ENCODE assay signal across 15 cellular contexts in genomic region chr6:3759656-3760245, GRCh38. TPM values are rescaled to one million over a fixed set of nuclear protein-coding genes. Genes with fewer than 3 reads are reported as not detected.
A peak's percentile ranks its signal among the peaks of the same experiment; 100 is the strongest.
DNase-seq lines count a peak whose midpoint lies in the region; ATAC-seq and TF ChIP-seq lines count a peak whose summit lies in the region.
"Had no signal": no experiment of that assay in that cellular context is flagged by ENCODE, and none has a peak within 500 bp of the region (broad histone marks: within the 10 kb centered on the region; RNA-seq: fewer than 3 reads in every experiment).

No MANE protein-coding gene starts in this region.

- H3K36me3 ChIP-seq in IMR-90 (ENCODE audit: control insufficient read depth, insufficient read depth, low read length) (no peaks in the 10 kb centered on the region), aorta (ENCODE audit: control insufficient read depth in 1 of 2, insufficient read depth in 2 of 2, low read length in 1 of 2) (no peaks in the 10 kb centered on the region), prostate gland (no peaks in the 10 kb centered on the region)
- H3K36me3 ChIP-seq: right atrium auricular region, WERI-Rb-1 had no signal

- H3K4me2 ChIP-seq in IMR-90 (ENCODE audit: low read depth, low read length): peak overlapping the region; percentile 73

- H4K5ac ChIP-seq in IMR-90 (ENCODE audit: low read depth, low read length): peak overlapping the region; percentile 55; the same call in 1 of the 2 replicates

- H2BK5ac ChIP-seq in IMR-90 (ENCODE audit: low read depth, low read length, poor library complexity, severe bottlenecking): peak overlapping the region; percentile 88

- no CpG with 5 or more reads among the region's 5 CpGs for WGBS in IMR-90 (ENCODE audit: extremely low coverage in 2 of 2, insufficient read length in 1 of 2), 2 experiments
- 17 to 20% methylated on average over 5 of the region's 5 CpGs for WGBS in aorta, 2 donors
- WGBS in prostate gland: 69% methylated on average over 5 of the region's 5 CpGs

- no peaks in the 10 kb centered on the region for H3K9me3 ChIP-seq in IMR-90 (ENCODE audit: control insufficient read depth, insufficient read depth, low read length)
- no peaks in the 10 kb centered on the region for H3K9me3 ChIP-seq in aorta (ENCODE audit: control insufficient read depth, low read length)
- H3K9me3 ChIP-seq in prostate gland: no peaks in the 10 kb centered on the region
- H3K9me3 ChIP-seq: right atrium auricular region had no signal

- no peak for TF ChIP-seq CTCF in IMR-90 (conservative IDR thresholded peaks at IDR 0.05; ENCODE audit: low read depth, low read length)
- TF ChIP-seq CTCF in coronary artery (IDR thresholded peaks at IDR 0.05): no peak
- no peak for TF ChIP-seq CTCF in prostate gland (IDR thresholded peaks at IDR 0.05)

- H2BK20ac ChIP-seq in IMR-90 (ENCODE audit: low read depth, low read length): peak overlapping the region; percentile 64

- 0 out of 2 replicates have a peak overlapping the region, but pooled peaks have one; percentile 48 for H2AK5ac ChIP-seq in IMR-90 (ENCODE audit: low read depth, low read length)

- no peak overlapping the region; the same call in 1 of the 3 replicates for H2BK15ac ChIP-seq in IMR-90 (ENCODE audit: low read depth, low read length)

- peak overlapping the region; percentile 66 for H2BK120ac ChIP-seq in IMR-90 (ENCODE audit: low read depth, low read length)

- no peak overlapping the region for H2AK9ac ChIP-seq in IMR-90 (replicated peaks; ENCODE audit: low read depth, low read length, poor library complexity)

- peaks cover 6% of the 10 kb centered on the region for H3K9me1 ChIP-seq in IMR-90 (ENCODE audit: insufficient read depth, low read length)

- H3K79me1 ChIP-seq in IMR-90 (ENCODE audit: low read depth in 1 of 2, low read length in 2 of 2): no peaks in the 10 kb centered on the region

- H3K56ac ChIP-seq in IMR-90 (ENCODE audit: extremely low read depth, insufficient read depth, low read length): peak overlapping the region; percentile 41; the same call in 1 of the 2 replicates

- POLR2A ChIA-PET in IMR-90 (lab: Charles Lee; ENCODE audit: unreplicated experiment): interaction anchor here (0.6 kb wide), 1 partner anchor 258 kb away, joined by 3 read pairs; no protein-coding TSS in a partner anchor

- H3K4me3 ChIP-seq in IMR-90 (ENCODE audit: insufficient read depth, low read depth, low read length) (no peak overlapping the region), coronary artery (no peak overlapping the region), aorta (ENCODE audit: low read length in 2 of 2) (no peak overlapping the region), prostate gland (no peak overlapping the region)
- H3K4me3 ChIP-seq: dorsolateral prefrontal cortex, right atrium auricular region, SK-N-MC had no signal

- H3K27me3 ChIP-seq in IMR-90 (ENCODE audit: control insufficient read depth, insufficient read depth, low read length) (no peaks in the 10 kb centered on the region), aorta (ENCODE audit: control insufficient read depth in 1 of 2, insufficient read depth in 2 of 2, low read length in 1 of 2) (no peaks in the 10 kb centered on the region), prostate gland (replicated peaks; ENCODE audit: insufficient read depth) (no peaks in the 10 kb centered on the region)
- H3K27me3 ChIP-seq: dorsolateral prefrontal cortex, right atrium auricular region had no signal

- CTCF ChIA-PET in IMR-90 (lab: Yijun Ruan, JAX): interaction anchor here (0.6 to 1.0 kb wide), 2 partner anchors 128 to 317 kb away, joined by 3 read pairs; no protein-coding TSS in a partner anchor

- H3K4ac ChIP-seq in IMR-90 (ENCODE audit: low read depth, low read length): peak overlapping the region; percentile 52; the same call in 1 of the 2 replicates

- 0 out of 2 replicates have a peak overlapping the region, but pooled peaks have one; percentile 31 for H3K23ac ChIP-seq in IMR-90 (ENCODE audit: low read depth, low read length)

- peaks cover 8% of the 10 kb centered on the region for H3K4me1 ChIP-seq in IMR-90 (ENCODE audit: control insufficient read depth, insufficient read depth, low read length)
- peaks cover 8% of the 10 kb centered on the region in 2 donors for H3K4me1 ChIP-seq in aorta (ENCODE audit: control insufficient read depth in 1 of 2, insufficient read depth in 2 of 2, low read length in 2 of 2)
- H3K4me1 ChIP-seq in prostate gland (replicated peaks): no peaks in the 10 kb centered on the region
- H3K4me1 ChIP-seq: right atrium auricular region had no signal

- H4K8ac ChIP-seq in IMR-90 (ENCODE audit: low read depth in 2 of 2, low read length in 2 of 2): peak overlapping the region in 1 of 2 experiments; percentile 49; a peak in 2 of 4 replicates

- intact Hi-C loops in IMR-90 (cut with micrococcal nuclease): no loop called here
- intact Hi-C loops in aorta (cut with DNase I): loop anchor here in 1 of 2 donors (5.0 kb wide), 1 partner anchor 38 kb away; no protein-coding TSS in a partner anchor
- intact Hi-C loops in prostate gland (cut with DNase I): no loop called here

- peak overlapping the region; percentile 49; the same call in 1 of the 2 replicates for H3K9ac ChIP-seq in IMR-90 (ENCODE audit: low read depth, low read length)

- 0 out of 2 replicates have a peak overlapping the region, but pooled peaks have one; percentile 30 for H4K91ac ChIP-seq in IMR-90 (ENCODE audit: insufficient read depth, low read depth, low read length)

- BruUV-seq in IMR-90 (replicated peaks; lab: Mats Ljungman, UMichigan): no TSS peak

- TF ChIP-seq POLR2A in IMR-90 (IDR thresholded peaks at IDR 0.05; ENCODE audit: low read depth, low read length) (no peak), prostate gland (IDR thresholded peaks at IDR 0.05) (no peak)

- no peak for TF ChIP-seq RAD21 in IMR-90 (IDR thresholded peaks at IDR 0.05; ENCODE audit: low read length)

- H4K20me1 ChIP-seq in IMR-90 (ENCODE audit: insufficient read depth, low read length): no peaks in the 10 kb centered on the region

- peak overlapping the region; percentile 11; the same call in 1 of the 2 replicates for H3K14ac ChIP-seq in IMR-90 (replicated peaks; ENCODE audit: low read depth, low read length)

- ATAC-seq in IMR-90 (ENCODE audit: low read depth) (peak; percentile 81), aorta (ENCODE audit: low FRiP score) (peak; percentile 59)
- ATAC-seq: naive thymus-derived CD4-positive, alpha-beta T cell; stimulated activated naive CD8-positive, alpha-beta T cell treated with anti-CD3 and anti-CD28 coated beads, Interleukin-15, Interleukin-2, amounts not matched to agents 100 U/mL and 50 U/mL, for 24 hours had no signal

- H3K18ac ChIP-seq in IMR-90 (ENCODE audit: low read depth, low read length): peak overlapping the region; percentile 89; the same call in 1 of the 2 replicates

- H3K27ac ChIP-seq in IMR-90 (ENCODE audit: insufficient read depth, low read length) (peak overlapping the region; percentile 44; the same call in 1 of the 2 replicates), coronary artery (peak overlapping the region; percentile 38 to 88), aorta (ENCODE audit: low read depth in 1 of 2, low read length in 2 of 2) (peak overlapping the region; percentile 64 to 83), prostate gland (no peak overlapping the region)
- H3K27ac ChIP-seq: dorsolateral prefrontal cortex, SK-N-MC, WERI-Rb-1 had no signal

- no peak overlapping the region for H2AFZ ChIP-seq in IMR-90 (replicated peaks; ENCODE audit: low read length, poor library complexity)

- DNase-seq in IMR-90: peak; percentile 95
- no peak for DNase-seq in coronary artery (ENCODE audit: low spot score)
- peak; percentile 49 for DNase-seq in myocyte (ENCODE audit: low read depth)
- no peak for DNase-seq in aorta
- no peak for DNase-seq in islet precursor cell
- no peak for DNase-seq in DMS53 treated with DMSO at 0.1 percent for 48 hours (lab: John Stamatoyannopoulos, UW; ENCODE audit: unreplicated experiment)
- no peak for DNase-seq in prostate gland (ENCODE audit: low spot score)
- DNase-seq: dorsolateral prefrontal cortex; glutamatergic neuron; naive thymus-derived CD4-positive, alpha-beta T cell; NCI-H2171; stimulated activated naive CD8-positive, alpha-beta T cell treated with anti-CD3 and anti-CD28 coated beads, Interleukin-15, Interleukin-2, amounts not matched to agents 100 U/mL and 50 U/mL, for 24 hours; WERI-Rb-1 had no signal

- dilution Hi-C loops in IMR-90 (cut with HindIII; ENCODE audit: low sequenced_read_pairs, unreplicated experiment): no loop called here

- in situ Hi-C loops in IMR-90 (cut with MboI; ENCODE audit: low sequenced_read_pairs): loop anchor here (10.0 kb wide), 1 partner anchor 45 kb away; no protein-coding TSS in a partner anchor

TF ChIP-seq in IMR-90, 13 proteins besides CTCF, POLR2A, EP300 and RAD21:
- no peak for TF ChIP-seq MAFK (IDR thresholded peaks at IDR 0.05; ENCODE audit: low read depth, low read length)
- TF ChIP-seq BHLHE40 (IDR thresholded peaks at IDR 0.05; ENCODE audit: low read depth, low read length): no peak
- TF ChIP-seq RCOR1 (IDR thresholded peaks at IDR 0.05; ENCODE audit: insufficient replicate concordance, low read length): no peak
- no peak for TF ChIP-seq MAZ (IDR thresholded peaks at IDR 0.05; ENCODE audit: borderline replicate concordance, low read depth, low read length)
- no peak for TF ChIP-seq NFE2L2 (IDR thresholded peaks at IDR 0.05; ENCODE audit: low read depth, low read length)
- 0 out of 2 replicates have a peak, but pooled peaks have one; percentile 12 for TF ChIP-seq CEBPB (IDR thresholded peaks at IDR 0.05; ENCODE audit: low read depth, low read length)
- TF ChIP-seq FOS (IDR thresholded peaks at IDR 0.05; ENCODE audit: low read depth, low read length): peak; percentile 51
- TF ChIP-seq MXI1 (IDR thresholded peaks at IDR 0.05; ENCODE audit: borderline replicate concordance, low read depth, low read length): no peak
TF ChIP-seq in IMR-90: peak in this region for 2.

RNA-seq across cellular contexts. Expression of gene PXDC1, which starts 8.2 kb away (rescaled TPM):
- total RNA-seq in IMR-90 (2012; rRNA removed) (66.4 and 72.2 TPM in 2 replicates), myocyte (42.2 and 69.7 TPM in 2 replicates), aorta (100 to 1,000 TPM; 110 to 222 TPM), prostate gland (10 to 100 TPM; 40.5 to 59.5 TPM)
- polyA plus RNA-seq in IMR-90 (2012; rRNA removed) (56.7 and 63.3 TPM in 2 replicates), aorta (100 to 1,000 TPM; 136 to 146 TPM)
- polyA plus RNA-seq in IMR-90 (2012; cell fraction: cytosol; rRNA removed): 42.0 and 49.1 TPM in 2 replicates
- polyA plus RNA-seq in IMR-90 (2012; cell fraction: nucleus; rRNA removed; ENCODE audit: low replicate concordance): 40.5 and 49.4 TPM in 2 replicates
- 112 TPM for polyA plus RNA-seq in myocyte (2012)
- polyA plus RNA-seq: naive thymus-derived CD4-positive, alpha-beta T cell had no signal

Comparison
In these comparisons a context has a peak if more than half of its experiments do, and no peak if none do; other contexts are left out.
1. DNase-seq: peak in IMR-90 (single experiment) and myocyte (single experiment); none in coronary artery (single experiment), aorta (0 of 2), islet precursor cell (single experiment), DMS53 treated with DMSO at 0.1 percent for 48 hours (single experiment) and prostate gland (single experiment).
2. H3K27ac ChIP-seq: peak in IMR-90 (single experiment), coronary artery (2 of 2) and aorta (2 of 2); none in prostate gland (0 of 2).